In the genomic region with DNA sequence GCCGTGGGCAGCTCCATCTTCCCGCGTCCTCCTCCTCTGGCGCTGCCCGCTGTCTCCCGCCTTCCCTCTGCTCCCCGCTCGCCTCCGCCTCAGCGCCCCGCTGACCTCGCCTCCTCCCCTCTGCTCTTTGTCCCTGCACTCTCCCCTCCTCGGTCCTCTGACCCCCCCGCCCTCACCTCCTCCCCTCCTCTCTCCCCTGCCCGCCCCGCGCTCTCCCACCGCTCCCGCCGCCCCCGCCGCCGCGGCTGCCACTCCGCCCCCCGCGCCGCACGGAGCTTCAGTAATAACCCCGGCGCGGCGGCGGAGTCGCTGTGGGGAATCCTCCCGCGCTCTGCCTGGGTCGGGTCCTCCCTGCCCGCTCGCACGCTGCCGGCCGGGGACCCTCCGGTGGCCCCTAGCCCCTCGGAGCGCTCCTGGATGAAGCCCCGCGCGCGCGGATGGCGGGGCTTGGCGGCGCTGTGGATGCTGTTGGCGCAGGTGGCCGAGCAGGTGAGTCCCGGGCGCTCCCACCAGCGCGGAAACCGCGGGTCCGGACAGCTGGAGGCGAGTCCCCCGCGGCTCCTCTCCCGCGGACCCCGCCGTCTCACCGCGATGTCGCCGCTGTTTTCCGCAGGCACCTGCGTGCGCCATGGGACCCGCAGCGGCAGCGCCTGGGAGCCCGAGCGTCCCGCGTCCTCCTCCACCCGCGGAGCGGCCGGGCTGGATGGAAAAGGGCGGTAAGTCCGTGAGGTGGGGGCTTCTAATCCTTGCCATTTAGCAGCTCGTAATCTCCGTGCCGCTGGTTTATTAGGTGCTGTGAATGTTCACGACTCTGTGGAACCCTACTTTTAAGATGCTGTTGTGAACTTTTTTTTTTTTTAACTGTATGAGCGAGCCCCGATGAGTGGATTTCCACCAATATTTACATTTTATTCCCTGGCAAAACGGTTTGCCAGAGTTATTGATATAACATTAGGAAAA, we compare ENCODE assay signal across 1 cellular context.
TF ChIP-seq lines count a peak whose summit lies in the region.

A gene with protein sequence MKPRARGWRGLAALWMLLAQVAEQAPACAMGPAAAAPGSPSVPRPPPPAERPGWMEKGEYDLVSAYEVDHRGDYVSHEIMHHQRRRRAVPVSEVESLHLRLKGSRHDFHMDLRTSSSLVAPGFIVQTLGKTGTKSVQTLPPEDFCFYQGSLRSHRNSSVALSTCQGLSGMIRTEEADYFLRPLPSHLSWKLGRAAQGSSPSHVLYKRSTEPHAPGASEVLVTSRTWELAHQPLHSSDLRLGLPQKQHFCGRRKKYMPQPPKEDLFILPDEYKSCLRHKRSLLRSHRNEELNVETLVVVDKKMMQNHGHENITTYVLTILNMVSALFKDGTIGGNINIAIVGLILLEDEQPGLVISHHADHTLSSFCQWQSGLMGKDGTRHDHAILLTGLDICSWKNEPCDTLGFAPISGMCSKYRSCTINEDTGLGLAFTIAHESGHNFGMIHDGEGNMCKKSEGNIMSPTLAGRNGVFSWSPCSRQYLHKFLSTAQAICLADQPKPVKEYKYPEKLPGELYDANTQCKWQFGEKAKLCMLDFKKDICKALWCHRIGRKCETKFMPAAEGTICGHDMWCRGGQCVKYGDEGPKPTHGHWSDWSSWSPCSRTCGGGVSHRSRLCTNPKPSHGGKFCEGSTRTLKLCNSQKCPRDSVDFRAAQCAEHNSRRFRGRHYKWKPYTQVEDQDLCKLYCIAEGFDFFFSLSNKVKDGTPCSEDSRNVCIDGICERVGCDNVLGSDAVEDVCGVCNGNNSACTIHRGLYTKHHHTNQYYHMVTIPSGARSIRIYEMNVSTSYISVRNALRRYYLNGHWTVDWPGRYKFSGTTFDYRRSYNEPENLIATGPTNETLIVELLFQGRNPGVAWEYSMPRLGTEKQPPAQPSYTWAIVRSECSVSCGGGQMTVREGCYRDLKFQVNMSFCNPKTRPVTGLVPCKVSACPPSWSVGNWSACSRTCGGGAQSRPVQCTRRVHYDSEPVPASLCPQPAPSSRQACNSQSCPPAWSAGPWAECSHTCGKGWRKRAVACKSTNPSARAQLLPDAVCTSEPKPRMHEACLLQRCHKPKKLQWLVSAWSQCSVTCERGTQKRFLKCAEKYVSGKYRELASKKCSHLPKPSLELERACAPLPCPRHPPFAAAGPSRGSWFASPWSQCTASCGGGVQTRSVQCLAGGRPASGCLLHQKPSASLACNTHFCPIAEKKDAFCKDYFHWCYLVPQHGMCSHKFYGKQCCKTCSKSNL (plus strand): TSS at position 280 of the 960 bp plus-strand sequence. CDS start 138 bp downstream, at position 418.

TF ChIP-seq in HEK293, 187 proteins besides CTCF, POLR2A, EP300 and RAD21 (continued from another document):
- TF ChIP-seq, protein P1, sequence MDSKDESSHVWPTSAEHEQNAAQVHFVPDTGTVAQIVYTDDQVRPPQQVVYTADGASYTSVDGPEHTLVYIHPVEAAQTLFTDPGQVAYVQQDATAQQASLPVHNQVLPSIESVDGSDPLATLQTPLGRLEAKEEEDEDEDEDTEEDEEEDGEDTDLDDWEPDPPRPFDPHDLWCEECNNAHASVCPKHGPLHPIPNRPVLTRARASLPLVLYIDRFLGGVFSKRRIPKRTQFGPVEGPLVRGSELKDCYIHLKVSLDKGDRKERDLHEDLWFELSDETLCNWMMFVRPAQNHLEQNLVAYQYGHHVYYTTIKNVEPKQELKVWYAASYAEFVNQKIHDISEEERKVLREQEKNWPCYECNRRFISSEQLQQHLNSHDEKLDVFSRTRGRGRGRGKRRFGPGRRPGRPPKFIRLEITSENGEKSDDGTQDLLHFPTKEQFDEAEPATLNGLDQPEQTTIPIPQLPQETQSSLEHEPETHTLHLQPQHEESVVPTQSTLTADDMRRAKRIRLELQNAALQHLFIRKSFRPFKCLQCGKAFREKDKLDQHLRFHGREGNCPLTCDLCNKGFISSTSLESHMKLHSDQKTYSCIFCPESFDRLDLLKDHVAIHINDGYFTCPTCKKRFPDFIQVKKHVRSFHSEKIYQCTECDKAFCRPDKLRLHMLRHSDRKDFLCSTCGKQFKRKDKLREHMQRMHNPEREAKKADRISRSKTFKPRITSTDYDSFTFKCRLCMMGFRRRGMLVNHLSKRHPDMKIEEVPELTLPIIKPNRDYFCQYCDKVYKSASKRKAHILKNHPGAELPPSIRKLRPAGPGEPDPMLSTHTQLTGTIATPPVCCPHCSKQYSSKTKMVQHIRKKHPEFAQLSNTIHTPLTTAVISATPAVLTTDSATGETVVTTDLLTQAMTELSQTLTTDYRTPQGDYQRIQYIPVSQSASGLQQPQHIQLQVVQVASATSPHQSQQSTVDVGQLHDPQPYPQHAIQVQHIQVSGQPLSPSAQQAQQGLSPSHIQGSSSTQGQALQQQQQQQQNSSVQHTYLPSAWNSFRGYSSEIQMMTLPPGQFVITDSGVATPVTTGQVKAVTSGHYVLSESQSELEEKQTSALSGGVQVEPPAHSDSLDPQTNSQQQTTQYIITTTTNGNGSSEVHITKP (tag by site-specific recombination; IDR thresholded peaks at IDR 0.05) = no peak
- TF ChIP-seq ZNF621 (tag by site-specific recombination; IDR thresholded peaks at IDR 0.05) (no peak), ZNF792 (tag by site-specific recombination; IDR thresholded peaks at IDR 0.05) (no peak), ZBTB21 (tag by site-specific recombination; IDR thresholded peaks at IDR 0.05) (no peak), SP3 (tag by site-specific recombination; IDR thresholded peaks at IDR 0.05) (peak; percentile 38), ZFHX2 (tag by site-specific recombination; conservative IDR thresholded peaks at IDR 0.05) (peak; percentile 93), ZEB2 (tag by site-specific recombination; IDR thresholded peaks at IDR 0.05) (peak; percentile 35), GLIS2 (tag by site-specific recombination; IDR thresholded peaks at IDR 0.05) (peak; percentile 64), ZNF341 (tag by site-specific recombination; IDR thresholded peaks at IDR 0.05; ENCODE audit: low read depth) (peak; percentile 80), ZNF76 (tag by site-specific recombination; IDR thresholded peaks at IDR 0.05; ENCODE audit: borderline replicate concordance, low read depth) (no peak), ZFP69B (tag by site-specific recombination; IDR thresholded peaks at IDR 0.05) (peak; percentile 27; the same call in 1 of the 2 replicates), ZNF514 (tag by site-specific recombination; IDR thresholded peaks at IDR 0.05) (no peak), EGR2 (tag by site-specific recombination; IDR thresholded peaks at IDR 0.05; ENCODE audit: low read depth) (peak; percentile 91)
- TF ChIP-seq, protein P2, sequence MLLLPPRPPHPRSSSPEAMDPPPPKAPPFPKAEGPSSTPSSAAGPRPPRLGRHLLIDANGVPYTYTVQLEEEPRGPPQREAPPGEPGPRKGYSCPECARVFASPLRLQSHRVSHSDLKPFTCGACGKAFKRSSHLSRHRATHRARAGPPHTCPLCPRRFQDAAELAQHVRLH (tag by site-specific recombination; IDR thresholded peaks at IDR 0.05) = no peak
- TF ChIP-seq, protein P3, sequence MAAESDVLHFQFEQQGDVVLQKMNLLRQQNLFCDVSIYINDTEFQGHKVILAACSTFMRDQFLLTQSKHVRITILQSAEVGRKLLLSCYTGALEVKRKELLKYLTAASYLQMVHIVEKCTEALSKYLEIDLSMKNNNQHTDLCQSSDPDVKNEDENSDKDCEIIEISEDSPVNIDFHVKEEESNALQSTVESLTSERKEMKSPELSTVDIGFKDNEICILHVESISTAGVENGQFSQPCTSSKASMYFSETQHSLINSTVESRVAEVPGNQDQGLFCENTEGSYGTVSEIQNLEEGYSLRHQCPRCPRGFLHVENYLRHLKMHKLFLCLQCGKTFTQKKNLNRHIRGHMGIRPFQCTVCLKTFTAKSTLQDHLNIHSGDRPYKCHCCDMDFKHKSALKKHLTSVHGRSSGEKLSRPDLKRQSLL (tag by site-specific recombination; IDR thresholded peaks at IDR 0.05) = no peak
- TF ChIP-seq, protein P4, sequence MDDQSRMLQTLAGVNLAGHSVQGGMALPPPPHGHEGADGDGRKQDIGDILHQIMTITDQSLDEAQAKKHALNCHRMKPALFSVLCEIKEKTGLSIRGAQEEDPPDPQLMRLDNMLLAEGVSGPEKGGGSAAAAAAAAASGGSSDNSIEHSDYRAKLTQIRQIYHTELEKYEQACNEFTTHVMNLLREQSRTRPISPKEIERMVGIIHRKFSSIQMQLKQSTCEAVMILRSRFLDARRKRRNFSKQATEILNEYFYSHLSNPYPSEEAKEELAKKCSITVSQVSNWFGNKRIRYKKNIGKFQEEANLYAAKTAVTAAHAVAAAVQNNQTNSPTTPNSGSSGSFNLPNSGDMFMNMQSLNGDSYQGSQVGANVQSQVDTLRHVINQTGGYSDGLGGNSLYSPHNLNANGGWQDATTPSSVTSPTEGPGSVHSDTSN (CRISPR knock-in tag; IDR thresholded peaks at IDR 0.05) = 0 out of 2 replicates have a peak, but pooled peaks have one; percentile 71
- TF ChIP-seq, protein P5, sequence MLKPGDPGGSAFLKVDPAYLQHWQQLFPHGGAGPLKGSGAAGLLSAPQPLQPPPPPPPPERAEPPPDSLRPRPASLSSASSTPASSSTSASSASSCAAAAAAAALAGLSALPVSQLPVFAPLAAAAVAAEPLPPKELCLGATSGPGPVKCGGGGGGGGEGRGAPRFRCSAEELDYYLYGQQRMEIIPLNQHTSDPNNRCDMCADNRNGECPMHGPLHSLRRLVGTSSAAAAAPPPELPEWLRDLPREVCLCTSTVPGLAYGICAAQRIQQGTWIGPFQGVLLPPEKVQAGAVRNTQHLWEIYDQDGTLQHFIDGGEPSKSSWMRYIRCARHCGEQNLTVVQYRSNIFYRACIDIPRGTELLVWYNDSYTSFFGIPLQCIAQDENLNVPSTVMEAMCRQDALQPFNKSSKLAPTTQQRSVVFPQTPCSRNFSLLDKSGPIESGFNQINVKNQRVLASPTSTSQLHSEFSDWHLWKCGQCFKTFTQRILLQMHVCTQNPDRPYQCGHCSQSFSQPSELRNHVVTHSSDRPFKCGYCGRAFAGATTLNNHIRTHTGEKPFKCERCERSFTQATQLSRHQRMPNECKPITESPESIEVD (tag by site-specific recombination; IDR thresholded peaks at IDR 0.05) = no peak
